In the genomic region with DNA sequence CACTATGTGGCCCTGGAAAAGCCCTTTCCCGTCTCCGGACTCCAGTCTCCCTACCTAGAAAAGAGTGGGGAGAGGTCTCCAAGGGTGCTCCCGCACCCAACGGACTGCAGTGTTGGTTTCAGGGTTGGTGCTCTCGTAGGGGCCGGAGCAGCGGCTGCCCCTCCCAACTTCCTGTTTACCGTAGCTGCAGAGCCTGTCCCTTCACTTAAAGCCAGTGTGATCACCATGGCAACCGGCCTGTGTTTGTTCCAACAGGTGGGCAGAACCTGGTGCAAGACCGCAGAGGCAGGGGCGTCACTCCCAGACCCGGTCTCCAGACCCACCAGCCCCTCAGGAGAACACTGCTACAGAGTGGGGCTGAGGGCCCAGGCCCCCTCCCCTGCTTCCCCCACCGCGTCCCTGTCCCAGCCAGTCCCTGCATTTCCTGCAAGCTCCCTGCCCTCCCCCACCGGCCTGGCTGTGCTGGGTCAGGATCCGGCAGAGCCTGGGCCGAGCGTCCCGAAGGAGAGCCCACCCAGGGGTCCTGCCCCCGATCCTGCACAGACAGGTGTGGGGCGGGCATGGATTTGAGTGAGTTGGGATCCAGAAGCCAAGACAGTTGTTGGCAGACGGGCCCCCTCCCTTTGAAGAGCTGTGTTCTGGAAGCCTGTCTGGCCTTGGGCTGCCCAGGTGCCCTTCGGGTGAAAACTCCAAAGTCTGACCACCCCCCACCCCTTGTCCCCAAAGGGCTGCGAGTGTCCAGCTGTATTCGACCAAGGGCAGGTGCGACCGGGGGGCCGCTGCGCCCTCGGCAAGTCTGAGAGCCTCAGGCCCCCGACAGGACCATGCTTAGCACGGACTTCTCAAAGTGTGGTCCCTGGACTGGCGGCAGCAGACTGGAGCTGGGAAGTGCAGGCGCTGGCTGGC, we compare ENCODE assay signal across 8 cellular contexts. TPM values are rescaled to one million over a fixed set of nuclear protein-coding genes. Genes with fewer than 3 reads are reported as not detected.
A peak's percentile ranks its signal among the peaks of the same experiment; 100 is the strongest.
DNase-seq lines count a peak whose midpoint lies in the region; ATAC-seq and TF ChIP-seq lines count a peak whose summit lies in the region.

No MANE protein-coding gene starts in this region.

- H3K27me3 ChIP-seq in right cardiac atrium (ENCODE audit: control insufficient read depth, insufficient read depth), result no peaks in the 10 kb centered on the region
- peaks cover 33 to 63% (median 51%) of the 10 kb centered on the region in 3 donors for H3K27me3 ChIP-seq in sigmoid colon

- peak overlapping the region; percentile 49 for H3K4me3 ChIP-seq in right cardiac atrium (ENCODE audit: low read length)
- peak overlapping the region; percentile 8 to 41 (median 34) for H3K4me3 ChIP-seq in sigmoid colon

- ATAC-seq in GM21786 (IDR thresholded peaks at IDR 0.05; ENCODE audit: unreplicated experiment), result peak; percentile 42
- ATAC-seq in right cardiac atrium, result peak; percentile 4 to 17
- ATAC-seq in HG02840 (IDR thresholded peaks at IDR 0.05; ENCODE audit: low FRiP score, unreplicated experiment), result no peak

- in situ Hi-C loops in Caki2 (cut with HindIII; ENCODE audit: low pct_unique_long_range_greater_than_20kb, low sequenced_read_pairs), result no loop called here

- H3K27me3 Mint-ChIP-seq in activated naive CD4-positive, alpha-beta T cell treated with anti-CD3 and anti-CD28 coated beads, Interleukin-2, amount 50 U/mL, for 24 hours, result peaks cover 11% of the 10 kb centered on the region

- H3K27ac ChIP-seq in right cardiac atrium (ENCODE audit: low read length) (peak overlapping the region; percentile 2), sigmoid colon (peak overlapping the region in 3 of 4 donors; percentile 4 to 37 (median 20))

- WGBS in right cardiac atrium, result 3% methylated on average over 34 of the region's 34 CpGs
- WGBS in sigmoid colon, 2 donors, result 5% methylated on average over 34 of the region's 34 CpGs

- TF ChIP-seq EP300 in sigmoid colon (IDR thresholded peaks at IDR 0.05), result no peak

- H3K9me3 Mint-ChIP-seq in activated naive CD4-positive, alpha-beta T cell treated with anti-CD3 and anti-CD28 coated beads, Interleukin-2, amount 50 U/mL, for 24 hours, result no peaks in the 10 kb centered on the region

- no peak for TF ChIP-seq CTCF in sigmoid colon (IDR thresholded peaks at IDR 0.05)

- DNase-seq in Caki2 (ENCODE audit: low read depth), result peak; percentile 84
- DNase-seq in NCI-H510A treated with DMSO at 0.1 percent for 48 hours (lab: John Stamatoyannopoulos, UW), result peak; percentile 71
- DNase-seq in right cardiac atrium, result peak; percentile 58 to 79 (median 78)
- peak; percentile 86 for DNase-seq in sigmoid colon
- DNase-seq in cortex of kidney (lab: John Stamatoyannopoulos, UW), result no peak

- no peak overlapping the region for H3K27ac Mint-ChIP-seq in activated naive CD4-positive, alpha-beta T cell treated with anti-CD3 and anti-CD28 coated beads, Interleukin-2, amount 50 U/mL, for 24 hours

- H3K36me3 Mint-ChIP-seq in activated naive CD4-positive, alpha-beta T cell treated with anti-CD3 and anti-CD28 coated beads, Interleukin-2, amount 50 U/mL, for 24 hours, result no peaks in the 10 kb centered on the region

- no peaks in the 10 kb centered on the region for H3K9me3 ChIP-seq in right cardiac atrium (ENCODE audit: control insufficient read depth, low read length)
- peaks cover 0 to 5% (median 0%) of the 10 kb centered on the region in 4 donors for H3K9me3 ChIP-seq in sigmoid colon

- peak overlapping the region; percentile 78 for H3K4me3 Mint-ChIP-seq in activated naive CD4-positive, alpha-beta T cell treated with anti-CD3 and anti-CD28 coated beads, Interleukin-2, amount 50 U/mL, for 24 hours

- H3K4me1 ChIP-seq in right cardiac atrium (ENCODE audit: control insufficient read depth, insufficient read depth, low read length), result no peaks in the 10 kb centered on the region
- H3K4me1 ChIP-seq in sigmoid colon, result peaks cover 0 to 34% (median 26%) of the 10 kb centered on the region in 4 donors

- intact Hi-C loops in right cardiac atrium (cut with DNase I), result loop anchor here in 1 of 4 donors (10.0 kb wide), 1 partner anchor 63 kb away; no protein-coding TSS in a partner anchor
- intact Hi-C loops in sigmoid colon (cut with DNase I), result no loop called here

- no peak for TF ChIP-seq POLR2A in sigmoid colon (IDR thresholded peaks at IDR 0.05)

- peaks cover 13% of the 10 kb centered on the region for H3K4me1 Mint-ChIP-seq in activated naive CD4-positive, alpha-beta T cell treated with anti-CD3 and anti-CD28 coated beads, Interleukin-2, amount 50 U/mL, for 24 hours

- peaks cover 0 to 6% (median 0%) of the 10 kb centered on the region in 4 donors for H3K36me3 ChIP-seq in sigmoid colon

RNA-seq across cellular contexts. Expression of a gene that starts 1.5 kb away (rescaled TPM):
- total RNA-seq in Caki2 (2014; rRNA removed; shearing (Covaris generic); ENCODE audit: low replicate concordance), result 4.5 TPM in 2 replicates
- total RNA-seq in right cardiac atrium, result 1 to 10 TPM in 3 of 4 donors, under 1 TPM in 1; 0.53 to 2.7 (median 2.0) TPM
- 1.6 TPM for polyA plus RNA-seq in right cardiac atrium
- 1 to 10 TPM in 3 of 4 donors, not detected in 1; 1.1 to 1.8 (median 1.6) TPM for total RNA-seq in sigmoid colon
- polyA plus RNA-seq in sigmoid colon, result 1 to 10 TPM in 2 of 3 donors, under 1 TPM in 1; 0.60 to 5.5 (median 1.8) TPM

RNA-seq across cellular contexts. Expression of a gene that starts 19.7 kb away (rescaled TPM):
- 208 and 278 TPM in 2 replicates for total RNA-seq in Caki2 (2014; rRNA removed; shearing (Covaris generic); ENCODE audit: low replicate concordance)
- total RNA-seq in right cardiac atrium, result 10 to 100 TPM; 49.6 to 54.0 (median 52.8) TPM
- polyA plus RNA-seq in right cardiac atrium, result 58.5 TPM
- total RNA-seq in sigmoid colon, result 100 to 1,000 TPM in 2 of 4 donors, 10 to 100 TPM in 2; 83.4 to 107 (median 98.3) TPM
- 10 to 100 TPM; 59.0 to 69.1 (median 66.9) TPM for polyA plus RNA-seq in sigmoid colon

RNA-seq across cellular contexts. Expression of a gene that starts 19.8 kb away (rescaled TPM):
- 81.0 and 93.5 TPM in 2 replicates for total RNA-seq in Caki2 (2014; rRNA removed; shearing (Covaris generic); ENCODE audit: low replicate concordance)
- 10 to 100 TPM; 39.7 to 45.3 (median 43.0) TPM for total RNA-seq in right cardiac atrium
- polyA plus RNA-seq in right cardiac atrium, result 47.1 TPM
- 10 to 100 TPM; 42.1 to 60.1 (median 43.7) TPM for total RNA-seq in sigmoid colon
- polyA plus RNA-seq in sigmoid colon, result 10 to 100 TPM; 28.0 to 46.0 (median 30.6) TPM

RNA-seq across cellular contexts. Expression of a gene that starts 22.5 kb away (rescaled TPM):
- total RNA-seq in Caki2 (2014; rRNA removed; shearing (Covaris generic); ENCODE audit: low replicate concordance), result 294 and 312 TPM in 2 replicates
- total RNA-seq in right cardiac atrium (10 to 100 TPM; 73.5 to 95.3 (median 87.8) TPM), sigmoid colon (10 to 100 TPM; 44.0 to 95.3 (median 61.5) TPM)
- polyA plus RNA-seq in right cardiac atrium (76.5 TPM), sigmoid colon (10 to 100 TPM; 38.4 to 85.1 (median 45.3) TPM)
